In genomic region chr1:162696286-162696862, GRCh38 we compare ENCODE assay signal across 8 cellular contexts.
A peak's percentile ranks its signal among the peaks of the same experiment; 100 is the strongest.
DNase-seq lines count a peak whose midpoint lies in the region; ATAC-seq and TF ChIP-seq lines count a peak whose summit lies in the region.

No MANE protein-coding gene starts in this region.

- intact Hi-C loops in left ventricle myocardium superior (cut with micrococcal nuclease): no loop called here

- DNase-seq in AG09309 (ENCODE audit: low read depth) (peak; percentile 72), NCI-H146 treated with DMSO at 0.1 percent for 48 hours (lab: John Stamatoyannopoulos, UW; ENCODE audit: unreplicated experiment) (peak; percentile 56), adipocyte (ENCODE audit: low read depth) (peak; percentile 98), left ventricle myocardium superior (peak; percentile 82), immature natural killer cell (no peak)
- no peak for DNase-seq in activated effector memory CD4-positive, alpha-beta T cell treated with Interleukin-2 at 50 U/mL for 16 hours
- no peak for DNase-seq in activated effector memory CD4-positive, alpha-beta T cell treated with anti-CD3 and anti-CD28 coated beads, Interleukin-2, amount 50 U/mL, for 16 hours

- no peak overlapping the region for H3K27ac Mint-ChIP-seq in immature natural killer cell

- no peaks in the 10 kb centered on the region for H3K4me1 Mint-ChIP-seq in immature natural killer cell

- peak overlapping the region; percentile 73 for H3K27ac ChIP-seq in rectal smooth muscle tissue (ENCODE audit: low read depth, low read length)

- peaks cover 10% of the 10 kb centered on the region for H3K36me3 ChIP-seq in adipocyte (ENCODE audit: control insufficient read depth, insufficient read depth, low read length, severe bottlenecking)
- no peaks in the 10 kb centered on the region for H3K36me3 ChIP-seq in rectal smooth muscle tissue (ENCODE audit: control insufficient read depth, insufficient read depth, low read length)

- peaks cover 0 to 8% (median 4%) of the 10 kb centered on the region in 3 donors for H3K27me3 Mint-ChIP-seq in immature natural killer cell (ENCODE audit: low read depth in 3 of 3)

- peak; percentile 98 for ATAC-seq in left ventricle myocardium superior

- no peaks in the 10 kb centered on the region for H3K36me3 Mint-ChIP-seq in immature natural killer cell

- H3K9ac ChIP-seq in adipocyte (ENCODE audit: low read length): peak overlapping the region; percentile 80
- no peak overlapping the region for H3K9ac ChIP-seq in rectal smooth muscle tissue (ENCODE audit: low read length)

- TF ChIP-seq CTCF in AG09309 (IDR thresholded peaks at IDR 0.05; ENCODE audit: control insufficient read depth, insufficient read depth, low read depth, low read length, missing control alignments): no peak

- H3K9me3 Mint-ChIP-seq in immature natural killer cell: no peaks in the 10 kb centered on the region

- H3K4me1 ChIP-seq in adipocyte (ENCODE audit: control insufficient read depth, insufficient read depth, low read length): peaks cover 84% of the 10 kb centered on the region
- peaks cover 48% of the 10 kb centered on the region for H3K4me1 ChIP-seq in rectal smooth muscle tissue (ENCODE audit: control insufficient read depth, insufficient read depth, low read length)

- no peak overlapping the region for H3K4me3 ChIP-seq in AG09309 (ENCODE audit: control insufficient read depth, low read depth, low read length)
- peak overlapping the region; percentile 53 for H3K4me3 ChIP-seq in adipocyte (ENCODE audit: low read length)
- H3K4me3 ChIP-seq in rectal smooth muscle tissue (ENCODE audit: low read length): no peak overlapping the region

- no peaks in the 10 kb centered on the region for H3K9me3 ChIP-seq in adipocyte (ENCODE audit: control insufficient read depth, low read length)

- H3K27me3 ChIP-seq in adipocyte (replicated peaks; ENCODE audit: control insufficient read depth, insufficient read depth, low read length) (no peaks in the 10 kb centered on the region), rectal smooth muscle tissue (ENCODE audit: control insufficient read depth, insufficient read depth, low read length) (no peaks in the 10 kb centered on the region)

- no peak overlapping the region for H3K4me3 Mint-ChIP-seq in immature natural killer cell

Comparison
In these comparisons a context has a peak if more than half of its experiments do, and no peak if none do; other contexts are left out.
1. DNase-seq: peak in AG09309 (single experiment), NCI-H146 treated with DMSO at 0.1 percent for 48 hours (single experiment), adipocyte (single experiment) and left ventricle myocardium superior (single experiment); none in activated effector memory CD4-positive, alpha-beta T cell treated with Interleukin-2 at 50 U/mL for 16 hours (single experiment), activated effector memory CD4-positive, alpha-beta T cell treated with anti-CD3 and anti-CD28 coated beads, Interleukin-2, amount 50 U/mL, for 16 hours (single experiment) and immature natural killer cell (0 of 3).